In genomic region chr15:56917652-56918045, GRCh38 we compare ENCODE assay signal across 8 cellular contexts. TPM values are rescaled to one million over a fixed set of nuclear protein-coding genes. Genes with fewer than 3 reads are reported as not detected.
DNase-seq lines count a peak whose midpoint lies in the region; ATAC-seq and TF ChIP-seq lines count a peak whose summit lies in the region.

No MANE protein-coding gene starts in this region.

- no peak for ATAC-seq in activated B cell treated with CpG ODN at 0.5 μM for 24 hours (ENCODE audit: low read depth)
- ATAC-seq in GM19351 (IDR thresholded peaks at IDR 0.05; ENCODE audit: unreplicated experiment) = no peak
- no peak for ATAC-seq in HG02885 (IDR thresholded peaks at IDR 0.05; ENCODE audit: poor library complexity, unreplicated experiment)
- no peak for ATAC-seq in GM18519 (IDR thresholded peaks at IDR 0.05; ENCODE audit: low FRiP score, unreplicated experiment)

- peak overlapping the region; percentile 76 for H3K4me3 Mint-ChIP-seq in activated naive CD4-positive, alpha-beta T cell treated with anti-CD3 and anti-CD28 coated beads, Interleukin-2, amount 10 ng/mL, durations not matched to agents 7 days and 5 days
- H3K4me3 Mint-ChIP-seq in activated B cell treated with CpG ODN at 0.5 μM for 24 hours = peak overlapping the region; percentile 88

- peaks cover 17% of the 10 kb centered on the region for H3K36me3 Mint-ChIP-seq in activated naive CD4-positive, alpha-beta T cell treated with anti-CD3 and anti-CD28 coated beads, Interleukin-2, amount 10 ng/mL, durations not matched to agents 7 days and 5 days
- H3K36me3 Mint-ChIP-seq in activated B cell treated with CpG ODN at 0.5 μM for 24 hours (ENCODE audit: low read depth) = peaks cover 15% of the 10 kb centered on the region

- intact Hi-C loops in activated B cell treated with CpG ODN at 0.5 μM for 24 hours (cut with micrococcal nuclease) = loop anchor here (1.0 to 5.0 kb wide), 14 partner anchors 10 to 673 kb away; partner anchors contain the start of genes TEX9 and ZNF280D

- H3K27me3 Mint-ChIP-seq in activated naive CD4-positive, alpha-beta T cell treated with anti-CD3 and anti-CD28 coated beads, Interleukin-2, amount 10 ng/mL, durations not matched to agents 7 days and 5 days = no peaks in the 10 kb centered on the region
- no peaks in the 10 kb centered on the region for H3K27me3 Mint-ChIP-seq in activated B cell treated with CpG ODN at 0.5 μM for 24 hours

- no peaks in the 10 kb centered on the region for H3K9me3 Mint-ChIP-seq in activated naive CD4-positive, alpha-beta T cell treated with anti-CD3 and anti-CD28 coated beads, Interleukin-2, amount 10 ng/mL, durations not matched to agents 7 days and 5 days
- H3K9me3 Mint-ChIP-seq in activated B cell treated with CpG ODN at 0.5 μM for 24 hours = no peaks in the 10 kb centered on the region

- DNase-seq in activated naive CD4-positive, alpha-beta T cell treated with anti-CD3 and anti-CD28 coated beads, Interleukin-2, amount 10 ng/mL, durations not matched to agents 7 days and 5 days = no peak
- DNase-seq in activated naive CD4-positive, alpha-beta T cell treated with Interleukin-2 at 50 U/mL for 16 hours = no peak
- DNase-seq in activated B cell treated with CpG ODN at 0.5 μM for 24 hours (no peak), globus pallidus (ENCODE audit: low spot score) (peak; percentile 70), pons (ENCODE audit: low spot score) (peak; percentile 74)

- POLR2A ChIA-PET in activated B cell treated with CpG ODN at 0.5 μM for 24 hours (lab: Charles Lee) = interaction anchor here (0.6 to 4.0 kb wide), 19 partner anchors 9 to 426 kb away, joined by 3 to 84 read pairs (median 5); partner anchors contain the start of gene ZNF280D

- CTCF ChIA-PET in activated naive CD4-positive, alpha-beta T cell treated with anti-CD3 and anti-CD28 coated beads, Interleukin-2, amount 10 ng/mL, durations not matched to agents 7 days and 5 days (lab: Charles Lee) = interaction anchor here (1.0 to 1.3 kb wide), 4 partner anchors 11 to 389 kb away, joined by 3 to 7 read pairs (median 4); no protein-coding TSS in a partner anchor
- CTCF ChIA-PET in activated B cell treated with CpG ODN at 0.5 μM for 24 hours (lab: Charles Lee) = interaction anchor here (0.8 to 2.3 kb wide), 17 partner anchors 9 to 610 kb away, joined by 3 to 9 read pairs (median 4); no protein-coding TSS in a partner anchor

- peaks cover 32% of the 10 kb centered on the region for H3K4me1 Mint-ChIP-seq in activated naive CD4-positive, alpha-beta T cell treated with anti-CD3 and anti-CD28 coated beads, Interleukin-2, amount 10 ng/mL, durations not matched to agents 7 days and 5 days
- H3K4me1 Mint-ChIP-seq in activated B cell treated with CpG ODN at 0.5 μM for 24 hours = peaks cover 28% of the 10 kb centered on the region

- peak overlapping the region; percentile 82 for H3K27ac Mint-ChIP-seq in activated naive CD4-positive, alpha-beta T cell treated with anti-CD3 and anti-CD28 coated beads, Interleukin-2, amount 10 ng/mL, durations not matched to agents 7 days and 5 days
- H3K27ac Mint-ChIP-seq in activated B cell treated with CpG ODN at 0.5 μM for 24 hours = peak overlapping the region; percentile 79

- TF ChIP-seq CTCF in activated B cell treated with CpG ODN at 0.5 μM for 24 hours (IDR thresholded peaks at IDR 0.05) = no peak

RNA-seq across cellular contexts. Expression of gene TCF12, which starts 0.8 kb away (rescaled TPM):
- total RNA-seq in activated B cell treated with CpG ODN at 0.5 μM for 24 hours = 88.5 and 119 TPM in 2 replicates

Comparison
In these comparisons a context has a peak if more than half of its experiments do, and no peak if none do; other contexts are left out.
1. DNase-seq: peak in globus pallidus (single experiment) and pons (single experiment); none in activated naive CD4-positive, alpha-beta T cell treated with anti-CD3 and anti-CD28 coated beads, Interleukin-2, amount 10 ng/mL, durations not matched to agents 7 days and 5 days (single experiment), activated naive CD4-positive, alpha-beta T cell treated with Interleukin-2 at 50 U/mL for 16 hours (single experiment) and activated B cell treated with CpG ODN at 0.5 μM for 24 hours (single experiment).